Comparison of ENCODE assay signal across 1 cellular context in the genomic region with DNA sequence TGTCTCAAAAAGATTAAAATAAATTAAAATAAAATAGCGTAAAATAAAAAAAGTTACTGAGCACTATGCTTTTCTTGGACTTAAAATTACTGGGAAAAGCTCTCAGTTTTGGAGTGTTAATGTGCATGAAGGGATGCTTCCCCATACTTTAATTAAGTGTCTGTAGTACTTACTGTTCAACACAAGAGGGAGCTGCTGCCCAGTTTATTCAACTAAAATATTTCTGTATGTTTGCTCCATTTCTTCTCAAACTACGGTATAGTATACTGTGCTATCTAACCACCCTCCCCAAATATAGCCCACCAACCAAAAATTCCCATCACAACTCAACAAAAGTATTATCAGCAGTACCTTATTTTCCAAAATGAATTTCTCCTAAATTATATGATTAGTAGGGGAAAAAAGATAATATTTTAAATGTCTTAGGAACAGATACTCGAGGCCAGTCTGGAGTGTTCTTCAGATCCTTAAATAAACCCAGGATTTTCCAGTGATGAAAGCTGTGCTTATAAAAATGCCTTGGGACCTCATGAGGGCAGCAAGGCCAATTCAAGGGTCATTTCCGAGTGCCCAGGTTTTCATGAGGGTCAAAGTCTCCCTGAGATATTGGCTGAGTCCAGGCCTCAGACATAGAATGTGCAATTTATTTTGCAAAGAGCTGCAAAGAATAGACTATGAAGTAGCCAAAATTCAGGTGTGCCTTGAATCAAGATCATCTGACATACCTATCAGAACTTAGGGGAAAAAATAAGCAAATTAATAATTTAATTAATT.
TF ChIP-seq lines count a peak whose summit lies in the region.

No MANE protein-coding gene starts in this region.

TF ChIP-seq in H1, 55 proteins besides CTCF, POLR2A, EP300 and RAD21:
- TF ChIP-seq, protein P1, sequence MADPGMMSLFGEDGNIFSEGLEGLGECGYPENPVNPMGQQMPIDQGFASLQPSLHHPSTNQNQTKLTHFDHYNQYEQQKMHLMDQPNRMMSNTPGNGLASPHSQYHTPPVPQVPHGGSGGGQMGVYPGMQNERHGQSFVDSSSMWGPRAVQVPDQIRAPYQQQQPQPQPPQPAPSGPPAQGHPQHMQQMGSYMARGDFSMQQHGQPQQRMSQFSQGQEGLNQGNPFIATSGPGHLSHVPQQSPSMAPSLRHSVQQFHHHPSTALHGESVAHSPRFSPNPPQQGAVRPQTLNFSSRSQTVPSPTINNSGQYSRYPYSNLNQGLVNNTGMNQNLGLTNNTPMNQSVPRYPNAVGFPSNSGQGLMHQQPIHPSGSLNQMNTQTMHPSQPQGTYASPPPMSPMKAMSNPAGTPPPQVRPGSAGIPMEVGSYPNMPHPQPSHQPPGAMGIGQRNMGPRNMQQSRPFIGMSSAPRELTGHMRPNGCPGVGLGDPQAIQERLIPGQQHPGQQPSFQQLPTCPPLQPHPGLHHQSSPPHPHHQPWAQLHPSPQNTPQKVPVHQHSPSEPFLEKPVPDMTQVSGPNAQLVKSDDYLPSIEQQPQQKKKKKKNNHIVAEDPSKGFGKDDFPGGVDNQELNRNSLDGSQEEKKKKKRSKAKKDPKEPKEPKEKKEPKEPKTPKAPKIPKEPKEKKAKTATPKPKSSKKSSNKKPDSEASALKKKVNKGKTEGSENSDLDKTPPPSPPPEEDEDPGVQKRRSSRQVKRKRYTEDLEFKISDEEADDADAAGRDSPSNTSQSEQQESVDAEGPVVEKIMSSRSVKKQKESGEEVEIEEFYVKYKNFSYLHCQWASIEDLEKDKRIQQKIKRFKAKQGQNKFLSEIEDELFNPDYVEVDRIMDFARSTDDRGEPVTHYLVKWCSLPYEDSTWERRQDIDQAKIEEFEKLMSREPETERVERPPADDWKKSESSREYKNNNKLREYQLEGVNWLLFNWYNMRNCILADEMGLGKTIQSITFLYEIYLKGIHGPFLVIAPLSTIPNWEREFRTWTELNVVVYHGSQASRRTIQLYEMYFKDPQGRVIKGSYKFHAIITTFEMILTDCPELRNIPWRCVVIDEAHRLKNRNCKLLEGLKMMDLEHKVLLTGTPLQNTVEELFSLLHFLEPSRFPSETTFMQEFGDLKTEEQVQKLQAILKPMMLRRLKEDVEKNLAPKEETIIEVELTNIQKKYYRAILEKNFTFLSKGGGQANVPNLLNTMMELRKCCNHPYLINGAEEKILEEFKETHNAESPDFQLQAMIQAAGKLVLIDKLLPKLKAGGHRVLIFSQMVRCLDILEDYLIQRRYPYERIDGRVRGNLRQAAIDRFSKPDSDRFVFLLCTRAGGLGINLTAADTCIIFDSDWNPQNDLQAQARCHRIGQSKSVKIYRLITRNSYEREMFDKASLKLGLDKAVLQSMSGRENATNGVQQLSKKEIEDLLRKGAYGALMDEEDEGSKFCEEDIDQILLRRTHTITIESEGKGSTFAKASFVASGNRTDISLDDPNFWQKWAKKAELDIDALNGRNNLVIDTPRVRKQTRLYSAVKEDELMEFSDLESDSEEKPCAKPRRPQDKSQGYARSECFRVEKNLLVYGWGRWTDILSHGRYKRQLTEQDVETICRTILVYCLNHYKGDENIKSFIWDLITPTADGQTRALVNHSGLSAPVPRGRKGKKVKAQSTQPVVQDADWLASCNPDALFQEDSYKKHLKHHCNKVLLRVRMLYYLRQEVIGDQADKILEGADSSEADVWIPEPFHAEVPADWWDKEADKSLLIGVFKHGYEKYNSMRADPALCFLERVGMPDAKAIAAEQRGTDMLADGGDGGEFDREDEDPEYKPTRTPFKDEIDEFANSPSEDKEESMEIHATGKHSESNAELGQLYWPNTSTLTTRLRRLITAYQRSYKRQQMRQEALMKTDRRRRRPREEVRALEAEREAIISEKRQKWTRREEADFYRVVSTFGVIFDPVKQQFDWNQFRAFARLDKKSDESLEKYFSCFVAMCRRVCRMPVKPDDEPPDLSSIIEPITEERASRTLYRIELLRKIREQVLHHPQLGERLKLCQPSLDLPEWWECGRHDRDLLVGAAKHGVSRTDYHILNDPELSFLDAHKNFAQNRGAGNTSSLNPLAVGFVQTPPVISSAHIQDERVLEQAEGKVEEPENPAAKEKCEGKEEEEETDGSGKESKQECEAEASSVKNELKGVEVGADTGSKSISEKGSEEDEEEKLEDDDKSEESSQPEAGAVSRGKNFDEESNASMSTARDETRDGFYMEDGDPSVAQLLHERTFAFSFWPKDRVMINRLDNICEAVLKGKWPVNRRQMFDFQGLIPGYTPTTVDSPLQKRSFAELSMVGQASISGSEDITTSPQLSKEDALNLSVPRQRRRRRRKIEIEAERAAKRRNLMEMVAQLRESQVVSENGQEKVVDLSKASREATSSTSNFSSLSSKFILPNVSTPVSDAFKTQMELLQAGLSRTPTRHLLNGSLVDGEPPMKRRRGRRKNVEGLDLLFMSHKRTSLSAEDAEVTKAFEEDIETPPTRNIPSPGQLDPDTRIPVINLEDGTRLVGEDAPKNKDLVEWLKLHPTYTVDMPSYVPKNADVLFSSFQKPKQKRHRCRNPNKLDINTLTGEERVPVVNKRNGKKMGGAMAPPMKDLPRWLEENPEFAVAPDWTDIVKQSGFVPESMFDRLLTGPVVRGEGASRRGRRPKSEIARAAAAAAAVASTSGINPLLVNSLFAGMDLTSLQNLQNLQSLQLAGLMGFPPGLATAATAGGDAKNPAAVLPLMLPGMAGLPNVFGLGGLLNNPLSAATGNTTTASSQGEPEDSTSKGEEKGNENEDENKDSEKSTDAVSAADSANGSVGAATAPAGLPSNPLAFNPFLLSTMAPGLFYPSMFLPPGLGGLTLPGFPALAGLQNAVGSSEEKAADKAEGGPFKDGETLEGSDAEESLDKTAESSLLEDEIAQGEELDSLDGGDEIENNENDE (IDR thresholded peaks at IDR 0.05; ENCODE audit: insufficient replicate concordance, low read length), result no peak
- TF ChIP-seq ZNF274 (IDR thresholded peaks at IDR 0.05; ENCODE audit: borderline replicate concordance, extremely low read depth, low read length) (no peak), TCF12 (IDR thresholded peaks at IDR 0.05; ENCODE audit: low read depth, low read length) (no peak), POLR2AphosphoS5 (IDR thresholded peaks at IDR 0.05; ENCODE audit: low read depth, low read length) (no peak), RNF2 (IDR thresholded peaks at IDR 0.05; ENCODE audit: borderline replicate concordance, low read depth, low read length, missing control alignments, poor library complexity, severe bottlenecking) (no peak), SIN3A (conservative IDR thresholded peaks at IDR 0.05 in 1 of 2, IDR thresholded peaks at IDR 0.05 in 1 of 2; ENCODE audit: low read depth in 1 of 2, low read length in 2 of 2) (no peak), HDAC2 (IDR thresholded peaks at IDR 0.05; ENCODE audit: borderline replicate concordance in 1 of 2, low read depth in 2 of 2, low read length in 2 of 2) (no peak), CBX5 (IDR thresholded peaks at IDR 0.05; ENCODE audit: low read depth, low read length) (no peak), HDAC6 (IDR thresholded peaks at IDR 0.05; ENCODE audit: low read depth, low read length) (no peak), KDM5A (IDR thresholded peaks at IDR 0.05; ENCODE audit: low read length) (no peak), SAP30 (IDR thresholded peaks at IDR 0.05; ENCODE audit: insufficient read depth, insufficient replicate concordance, low read length) (no peak), GTF2F1 (IDR thresholded peaks at IDR 0.05; ENCODE audit: borderline replicate concordance, low read depth, low read length) (no peak), YY1 (IDR thresholded peaks at IDR 0.05; ENCODE audit: low read depth, low read length) (no peak), TAF1 (IDR thresholded peaks at IDR 0.05; ENCODE audit: low read depth, low read length) (no peak), ASH2L (IDR thresholded peaks at IDR 0.05; ENCODE audit: low read length) (no peak), JUND (IDR thresholded peaks at IDR 0.05; ENCODE audit: low read length) (no peak)
- TF ChIP-seq, protein P2, sequence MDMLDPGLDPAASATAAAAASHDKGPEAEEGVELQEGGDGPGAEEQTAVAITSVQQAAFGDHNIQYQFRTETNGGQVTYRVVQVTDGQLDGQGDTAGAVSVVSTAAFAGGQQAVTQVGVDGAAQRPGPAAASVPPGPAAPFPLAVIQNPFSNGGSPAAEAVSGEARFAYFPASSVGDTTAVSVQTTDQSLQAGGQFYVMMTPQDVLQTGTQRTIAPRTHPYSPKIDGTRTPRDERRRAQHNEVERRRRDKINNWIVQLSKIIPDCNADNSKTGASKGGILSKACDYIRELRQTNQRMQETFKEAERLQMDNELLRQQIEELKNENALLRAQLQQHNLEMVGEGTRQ (IDR thresholded peaks at IDR 0.05; ENCODE audit: low read length), result no peak
- TF ChIP-seq, protein P3, sequence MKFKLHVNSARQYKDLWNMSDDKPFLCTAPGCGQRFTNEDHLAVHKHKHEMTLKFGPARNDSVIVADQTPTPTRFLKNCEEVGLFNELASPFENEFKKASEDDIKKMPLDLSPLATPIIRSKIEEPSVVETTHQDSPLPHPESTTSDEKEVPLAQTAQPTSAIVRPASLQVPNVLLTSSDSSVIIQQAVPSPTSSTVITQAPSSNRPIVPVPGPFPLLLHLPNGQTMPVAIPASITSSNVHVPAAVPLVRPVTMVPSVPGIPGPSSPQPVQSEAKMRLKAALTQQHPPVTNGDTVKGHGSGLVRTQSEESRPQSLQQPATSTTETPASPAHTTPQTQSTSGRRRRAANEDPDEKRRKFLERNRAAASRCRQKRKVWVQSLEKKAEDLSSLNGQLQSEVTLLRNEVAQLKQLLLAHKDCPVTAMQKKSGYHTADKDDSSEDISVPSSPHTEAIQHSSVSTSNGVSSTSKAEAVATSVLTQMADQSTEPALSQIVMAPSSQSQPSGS (IDR thresholded peaks at IDR 0.05; ENCODE audit: low read length), result no peak
